Comparison of ENCODE assay signal across 8 cellular contexts in the genomic region with DNA sequence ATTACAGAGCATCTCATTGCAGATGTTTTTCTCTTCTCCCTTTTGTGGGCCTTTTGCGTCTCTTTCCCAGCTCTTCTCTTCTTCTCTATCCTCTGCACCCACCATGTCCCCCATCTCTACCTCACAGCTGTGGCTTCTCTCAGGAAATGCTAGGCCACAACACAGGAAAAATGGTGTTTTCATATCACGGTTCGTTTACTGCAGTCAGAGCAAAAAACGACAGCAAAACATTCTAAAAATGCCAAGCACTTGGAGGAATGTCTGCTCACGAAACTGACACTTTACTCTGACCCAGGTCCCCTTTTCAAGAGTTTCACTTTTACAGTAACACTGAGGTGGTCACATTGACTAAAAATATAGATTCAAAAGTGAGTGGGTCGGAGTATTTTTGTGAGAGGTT.
DNase-seq lines count a peak whose midpoint lies in the region; ATAC-seq, FAIRE-seq and TF ChIP-seq lines count a peak whose summit lies in the region.

No MANE protein-coding gene starts in this region.

- ATAC-seq in GM21381 (IDR thresholded peaks at IDR 0.05; ENCODE audit: unreplicated experiment) (peak; percentile 94), HG03457 (IDR thresholded peaks at IDR 0.05; ENCODE audit: unreplicated experiment) (peak; percentile 92), mucosa of descending colon (no peak)

- no peaks in the 10 kb centered on the region for H3K36me3 ChIP-seq in mucosa of descending colon (ENCODE audit: low read depth)

- intact Hi-C loops in mucosa of descending colon (cut with DNase I, micrococcal nuclease): no loop called here

- no peaks in the 10 kb centered on the region for H3K4me1 ChIP-seq in mucosa of descending colon (ENCODE audit: low read depth)

- peak; percentile 11 for DNase-seq in GM12891 (ENCODE audit: insufficient read length, low spot score)
- DNase-seq in germinal center (ENCODE audit: low spot score): peak; percentile 12
- no peak for DNase-seq in mucosa of descending colon
- no peak for DNase-seq in SKM-1 treated with dmso at 0.1 percent for 144 hours (lab: John Stamatoyannopoulos, UW; ENCODE audit: unreplicated experiment)
- DNase-seq in SHP77 (lab: John Stamatoyannopoulos, UW): no peak
- no peak for DNase-seq in middle frontal gyrus (ENCODE audit: extremely low spot score, low spot score)

- no peak overlapping the region for H3K4me3 ChIP-seq in mucosa of descending colon

- peak; percentile 77 for FAIRE-seq in GM12891 (lab: Jason Lieb, UNC)

- TF ChIP-seq CTCF in mucosa of descending colon (IDR thresholded peaks at IDR 0.05): no peak

- no peak for TF ChIP-seq POLR2A in GM12891 (IDR thresholded peaks at IDR 0.05; ENCODE audit: low read depth, low read length)

- no peaks in the 10 kb centered on the region for H3K9me3 ChIP-seq in mucosa of descending colon

TF ChIP-seq in GM12891, 5 proteins besides CTCF, POLR2A, EP300 and RAD21:
- peak; percentile 59; the same call in 1 of the 2 replicates for TF ChIP-seq SPI1 (IDR thresholded peaks at IDR 0.05; ENCODE audit: low read depth, low read length)
- TF ChIP-seq POU2F2 (IDR thresholded peaks at IDR 0.05; ENCODE audit: low read depth, low read length): no peak
- TF ChIP-seq TAF1 (IDR thresholded peaks at IDR 0.05; ENCODE audit: low read depth, low read length): no peak

Comparison
In these comparisons a context has a peak if more than half of its experiments do, and no peak if none do; other contexts are left out.
1. DNase-seq: peak in GM12891 (single experiment) and germinal center (single experiment); none in mucosa of descending colon (0 of 3), SKM-1 treated with dmso at 0.1 percent for 144 hours (single experiment), SHP77 (0 of 2) and middle frontal gyrus (single experiment).